Comparison of ENCODE assay signal across 8 cellular contexts in the genomic region with DNA sequence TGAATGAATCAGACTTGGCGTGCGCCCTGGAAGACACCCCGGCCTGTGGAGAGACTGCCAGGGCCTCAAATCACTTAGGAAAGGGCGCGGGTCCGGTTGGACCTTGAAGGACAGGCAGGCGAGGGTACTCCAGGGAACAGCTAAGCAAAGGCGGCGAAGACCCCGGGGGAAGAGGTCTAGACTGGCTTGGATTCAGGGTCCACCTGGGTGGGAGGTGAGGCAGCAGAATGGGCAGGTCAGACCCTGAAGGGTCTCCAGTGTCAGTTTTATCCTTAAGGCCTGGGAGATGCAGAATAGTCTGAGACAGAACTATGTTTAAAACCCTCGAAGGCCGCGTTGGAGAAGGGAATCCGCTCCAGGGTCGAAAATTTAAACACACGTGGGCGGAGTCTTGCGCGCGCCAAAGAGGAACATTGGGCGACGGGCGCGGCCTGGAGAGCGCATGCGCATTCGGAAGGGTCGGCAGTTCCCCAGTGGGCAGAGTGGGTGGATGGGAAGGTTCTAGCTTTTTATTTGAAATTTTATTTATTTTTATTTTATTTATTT. TPM values are rescaled to one million over a fixed set of nuclear protein-coding genes. Genes with fewer than 3 reads are reported as not detected.
DNase-seq lines count a peak whose midpoint lies in the region; ATAC-seq and TF ChIP-seq lines count a peak whose summit lies in the region.

No MANE protein-coding gene starts in this region.

- no peaks in the 10 kb centered on the region for H3K9me3 ChIP-seq in ovary
- no peaks in the 10 kb centered on the region for H3K9me3 ChIP-seq in tibial nerve

- WGBS in ovary, 3 donors: 0 to 1% (median 1%) methylated on average over 28 of the region's 28 CpGs
- WGBS in tibial nerve, 2 donors: 1 to 2% methylated on average over 28 of the region's 28 CpGs

- no peaks in the 10 kb centered on the region for H3K27me3 Mint-ChIP-seq in activated naive CD8-positive, alpha-beta T cell

- peaks cover 50% of the 10 kb centered on the region for H3K4me1 Mint-ChIP-seq in activated naive CD8-positive, alpha-beta T cell (ENCODE audit: low read depth)

- H3K4me3 ChIP-seq in NB4 (ENCODE audit: low read depth, low read length) (peak overlapping the region; percentile 88), ovary (peak overlapping the region; percentile 42), tibial nerve (peak overlapping the region; percentile 50 to 82 (median 72))

- H3K4me3 Mint-ChIP-seq in activated naive CD8-positive, alpha-beta T cell: peak overlapping the region; percentile 95

- TF ChIP-seq CTCF in 22Rv1 (IDR thresholded peaks at IDR 0.05) (no peak), NB4 (IDR thresholded peaks at IDR 0.05; ENCODE audit: low read depth, low read length) (no peak), ovary (IDR thresholded peaks at IDR 0.05) (no peak), tibial nerve (IDR thresholded peaks at IDR 0.05) (no peak)

- H3K27me3 ChIP-seq in ovary (no peaks in the 10 kb centered on the region), tibial nerve (no peaks in the 10 kb centered on the region)

- H3K9me3 Mint-ChIP-seq in activated naive CD8-positive, alpha-beta T cell (ENCODE audit: low read depth): no peaks in the 10 kb centered on the region

- H3K27ac ChIP-seq in 22Rv1: peak overlapping the region; percentile 98
- H3K27ac ChIP-seq in ovary: peak overlapping the region; percentile 96 to 98
- peak overlapping the region; percentile 98 to 99 (median 98) for H3K27ac ChIP-seq in tibial nerve

- H3K27ac Mint-ChIP-seq in activated naive CD8-positive, alpha-beta T cell: peak overlapping the region; percentile 99

- peak; percentile 13 for TF ChIP-seq POLR2A in NB4 (IDR thresholded peaks at IDR 0.05; ENCODE audit: extremely low read depth, insufficient read length)
- TF ChIP-seq POLR2A in ovary (IDR thresholded peaks at IDR 0.05): no peak
- TF ChIP-seq POLR2A in tibial nerve (IDR thresholded peaks at IDR 0.05): no peak

- ATAC-seq in GM19023 (IDR thresholded peaks at IDR 0.05; ENCODE audit: unreplicated experiment) (peak; percentile 4), SK-N-SH treated with all-trans-retinoic acid at 6 μM for 48 hours (peak; percentile 38)

- peaks cover 16% of the 10 kb centered on the region for H3K36me3 Mint-ChIP-seq in activated naive CD8-positive, alpha-beta T cell

- DNase-seq in NB4 (ENCODE audit: low read depth) (peak; percentile 81), head of caudate nucleus (peak; percentile 62 to 93 (median 85)), ovary (peak; percentile 78 to 88 (median 84)), tibial nerve (ENCODE audit: low spot score in 2 of 2) (peak; percentile 57 to 72)

- intact Hi-C loops in head of caudate nucleus (cut with DNase I) (no loop called here), ovary (cut with DNase I) (no loop called here)

- H3K4me1 ChIP-seq in ovary (ENCODE audit: insufficient read depth) (peaks cover 1% of the 10 kb centered on the region), tibial nerve (peaks cover 0 to 46% (median 28%) of the 10 kb centered on the region in 4 donors)

- no peak for TF ChIP-seq EP300 in ovary (IDR thresholded peaks at IDR 0.05)
- peak in 1 of 2 donors; percentile 24 for TF ChIP-seq EP300 in tibial nerve (IDR thresholded peaks at IDR 0.05)

- H3K36me3 ChIP-seq in ovary (no peaks in the 10 kb centered on the region), tibial nerve (peaks cover 0 to 14% (median 0%) of the 10 kb centered on the region in 3 donors)

TF ChIP-seq in SK-N-SH treated with all-trans-retinoic acid at 6 μM for 48 hours, 23 proteins besides CTCF, POLR2A, EP300 and RAD21 (continues in another document):
- TF ChIP-seq, protein P1, sequence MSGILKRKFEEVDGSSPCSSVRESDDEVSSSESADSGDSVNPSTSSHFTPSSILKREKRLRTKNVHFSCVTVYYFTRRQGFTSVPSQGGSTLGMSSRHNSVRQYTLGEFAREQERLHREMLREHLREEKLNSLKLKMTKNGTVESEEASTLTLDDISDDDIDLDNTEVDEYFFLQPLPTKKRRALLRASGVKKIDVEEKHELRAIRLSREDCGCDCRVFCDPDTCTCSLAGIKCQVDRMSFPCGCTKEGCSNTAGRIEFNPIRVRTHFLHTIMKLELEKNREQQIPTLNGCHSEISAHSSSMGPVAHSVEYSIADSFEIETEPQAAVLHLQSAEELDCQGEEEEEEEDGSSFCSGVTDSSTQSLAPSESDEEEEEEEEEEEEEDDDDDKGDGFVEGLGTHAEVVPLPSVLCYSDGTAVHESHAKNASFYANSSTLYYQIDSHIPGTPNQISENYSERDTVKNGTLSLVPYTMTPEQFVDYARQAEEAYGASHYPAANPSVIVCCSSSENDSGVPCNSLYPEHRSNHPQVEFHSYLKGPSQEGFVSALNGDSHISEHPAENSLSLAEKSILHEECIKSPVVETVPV (CRISPR knock-in tag; IDR thresholded peaks at IDR 0.05): no peak
- TF ChIP-seq TCF4 (CRISPR knock-in tag; IDR thresholded peaks at IDR 0.05; ENCODE audit: borderline replicate concordance): no peak
- no peak for TF ChIP-seq ZNF565 (CRISPR knock-in tag; conservative IDR thresholded peaks at IDR 0.05; ENCODE audit: low read depth)
- no peak for TF ChIP-seq BACH2 (CRISPR knock-in tag; IDR thresholded peaks at IDR 0.05; ENCODE audit: borderline replicate concordance)
- TF ChIP-seq, protein P2, sequence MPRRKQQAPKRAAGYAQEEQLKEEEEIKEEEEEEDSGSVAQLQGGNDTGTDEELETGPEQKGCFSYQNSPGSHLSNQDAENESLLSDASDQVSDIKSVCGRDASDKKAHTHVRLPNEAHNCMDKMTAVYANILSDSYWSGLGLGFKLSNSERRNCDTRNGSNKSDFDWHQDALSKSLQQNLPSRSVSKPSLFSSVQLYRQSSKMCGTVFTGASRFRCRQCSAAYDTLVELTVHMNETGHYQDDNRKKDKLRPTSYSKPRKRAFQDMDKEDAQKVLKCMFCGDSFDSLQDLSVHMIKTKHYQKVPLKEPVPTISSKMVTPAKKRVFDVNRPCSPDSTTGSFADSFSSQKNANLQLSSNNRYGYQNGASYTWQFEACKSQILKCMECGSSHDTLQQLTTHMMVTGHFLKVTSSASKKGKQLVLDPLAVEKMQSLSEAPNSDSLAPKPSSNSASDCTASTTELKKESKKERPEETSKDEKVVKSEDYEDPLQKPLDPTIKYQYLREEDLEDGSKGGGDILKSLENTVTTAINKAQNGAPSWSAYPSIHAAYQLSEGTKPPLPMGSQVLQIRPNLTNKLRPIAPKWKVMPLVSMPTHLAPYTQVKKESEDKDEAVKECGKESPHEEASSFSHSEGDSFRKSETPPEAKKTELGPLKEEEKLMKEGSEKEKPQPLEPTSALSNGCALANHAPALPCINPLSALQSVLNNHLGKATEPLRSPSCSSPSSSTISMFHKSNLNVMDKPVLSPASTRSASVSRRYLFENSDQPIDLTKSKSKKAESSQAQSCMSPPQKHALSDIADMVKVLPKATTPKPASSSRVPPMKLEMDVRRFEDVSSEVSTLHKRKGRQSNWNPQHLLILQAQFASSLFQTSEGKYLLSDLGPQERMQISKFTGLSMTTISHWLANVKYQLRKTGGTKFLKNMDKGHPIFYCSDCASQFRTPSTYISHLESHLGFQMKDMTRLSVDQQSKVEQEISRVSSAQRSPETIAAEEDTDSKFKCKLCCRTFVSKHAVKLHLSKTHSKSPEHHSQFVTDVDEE (CRISPR knock-in tag; IDR thresholded peaks at IDR 0.05): no peak
- no peak for TF ChIP-seq PPARA (CRISPR knock-in tag; IDR thresholded peaks at IDR 0.05; ENCODE audit: borderline replicate concordance)
- no peak for TF ChIP-seq ZNF8 (CRISPR knock-in tag; IDR thresholded peaks at IDR 0.05)
- no peak for TF ChIP-seq GLIS3 (CRISPR knock-in tag; IDR thresholded peaks at IDR 0.05)
- no peak for TF ChIP-seq ZFP3 (CRISPR knock-in tag; IDR thresholded peaks at IDR 0.05)
- TF ChIP-seq ESRRG (CRISPR knock-in tag; IDR thresholded peaks at IDR 0.05): no peak
- no peak for TF ChIP-seq RARB (CRISPR knock-in tag; IDR thresholded peaks at IDR 0.05)
- TF ChIP-seq, protein P3, sequence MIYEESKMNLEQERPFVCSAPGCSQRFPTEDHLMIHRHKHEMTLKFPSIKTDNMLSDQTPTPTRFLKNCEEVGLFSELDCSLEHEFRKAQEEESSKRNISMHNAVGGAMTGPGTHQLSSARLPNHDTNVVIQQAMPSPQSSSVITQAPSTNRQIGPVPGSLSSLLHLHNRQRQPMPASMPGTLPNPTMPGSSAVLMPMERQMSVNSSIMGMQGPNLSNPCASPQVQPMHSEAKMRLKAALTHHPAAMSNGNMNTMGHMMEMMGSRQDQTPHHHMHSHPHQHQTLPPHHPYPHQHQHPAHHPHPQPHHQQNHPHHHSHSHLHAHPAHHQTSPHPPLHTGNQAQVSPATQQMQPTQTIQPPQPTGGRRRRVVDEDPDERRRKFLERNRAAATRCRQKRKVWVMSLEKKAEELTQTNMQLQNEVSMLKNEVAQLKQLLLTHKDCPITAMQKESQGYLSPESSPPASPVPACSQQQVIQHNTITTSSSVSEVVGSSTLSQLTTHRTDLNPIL (CRISPR knock-in tag; IDR thresholded peaks at IDR 0.05; ENCODE audit: low read depth): no peak
- TF ChIP-seq ARNTL (CRISPR knock-in tag; IDR thresholded peaks at IDR 0.05; ENCODE audit: borderline replicate concordance, low read depth): no peak
- TF ChIP-seq, protein P4, sequence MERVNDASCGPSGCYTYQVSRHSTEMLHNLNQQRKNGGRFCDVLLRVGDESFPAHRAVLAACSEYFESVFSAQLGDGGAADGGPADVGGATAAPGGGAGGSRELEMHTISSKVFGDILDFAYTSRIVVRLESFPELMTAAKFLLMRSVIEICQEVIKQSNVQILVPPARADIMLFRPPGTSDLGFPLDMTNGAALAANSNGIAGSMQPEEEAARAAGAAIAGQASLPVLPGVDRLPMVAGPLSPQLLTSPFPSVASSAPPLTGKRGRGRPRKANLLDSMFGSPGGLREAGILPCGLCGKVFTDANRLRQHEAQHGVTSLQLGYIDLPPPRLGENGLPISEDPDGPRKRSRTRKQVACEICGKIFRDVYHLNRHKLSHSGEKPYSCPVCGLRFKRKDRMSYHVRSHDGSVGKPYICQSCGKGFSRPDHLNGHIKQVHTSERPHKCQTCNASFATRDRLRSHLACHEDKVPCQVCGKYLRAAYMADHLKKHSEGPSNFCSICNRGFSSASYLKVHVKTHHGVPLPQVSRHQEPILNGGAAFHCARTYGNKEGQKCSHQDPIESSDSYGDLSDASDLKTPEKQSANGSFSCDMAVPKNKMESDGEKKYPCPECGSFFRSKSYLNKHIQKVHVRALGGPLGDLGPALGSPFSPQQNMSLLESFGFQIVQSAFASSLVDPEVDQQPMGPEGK (CRISPR knock-in tag; IDR thresholded peaks at IDR 0.05; ENCODE audit: borderline replicate concordance): no peak

RNA-seq across cellular contexts. Expression of a gene that starts 0.6 kb away (rescaled TPM):
- total RNA-seq in ovary (10 to 100 TPM; 13.9 to 34.8 (median 24.2) TPM), tibial nerve (10 to 100 TPM; 14.6 to 49.8 (median 28.0) TPM)
- 10 to 100 TPM; 15.7 to 15.9 TPM for polyA plus RNA-seq in ovary

RNA-seq across cellular contexts. Expression of a gene that starts 25.4 kb away (rescaled TPM):
- 1 to 10 TPM in 5 of 7 donors, under 1 TPM in 2; 0.61 to 9.1 (median 2.6) TPM for total RNA-seq in ovary
- polyA plus RNA-seq in ovary: under 1 TPM; 0.28 to 0.71 TPM
- total RNA-seq in tibial nerve: 10 to 100 TPM in 1 of 4 donors, 1 to 10 TPM in 3; 4.6 to 18.3 (median 6.8) TPM

RNA-seq across cellular contexts. Expression of a gene that starts 39.5 kb away (rescaled TPM):
- total RNA-seq in ovary (not detected), tibial nerve (not detected)
- not detected for polyA plus RNA-seq in ovary

RNA-seq across cellular contexts. Expression of a gene that starts 46.9 kb away (rescaled TPM):
- total RNA-seq in ovary: 1 to 10 TPM in 2 of 7 donors, under 1 TPM in 5; 0.25 to 1.9 (median 0.79) TPM
- polyA plus RNA-seq in ovary: 1 to 10 TPM in 1 of 2 donors, under 1 TPM in 1; 0.27 to 1.9 TPM
- 1 to 10 TPM in 1 of 4 donors, under 1 TPM in 3; 0.39 to 2.1 (median 0.53) TPM for total RNA-seq in tibial nerve

Comparison
In these comparisons a context has a peak if more than half of its experiments do, and no peak if none do; other contexts are left out.
1. Peak in every context shown above with its lines: DNase-seq, ATAC-seq, H3K4me3 ChIP-seq and H3K27ac ChIP-seq.